17 cellular contexts compared by ENCODE assay signal in genomic region chr14:39680777-39681176, GRCh38.
DNase-seq lines count a peak whose midpoint lies in the region; ATAC-seq, FAIRE-seq and TF ChIP-seq lines count a peak whose summit lies in the region.
"Had no signal": no experiment of that assay in that cellular context is flagged by ENCODE, and none has a peak within 500 bp of the region (broad histone marks: within the 10 kb centered on the region; RNA-seq: fewer than 3 reads in every experiment).

No MANE protein-coding gene starts in this region.

- H3K27me3 ChIP-seq in GM12878 (replicated peaks in 1 of 2; ENCODE audit: control insufficient read depth in 2 of 2, insufficient read depth in 2 of 2, low read length in 1 of 2) (no peaks in the 10 kb centered on the region), SK-N-SH (ENCODE audit: insufficient read depth) (no peaks in the 10 kb centered on the region), spleen (replicated peaks in 1 of 7) (no peaks in the 10 kb centered on the region)

- ATAC-seq in GM19043 (IDR thresholded peaks at IDR 0.05; ENCODE audit: low read depth, unreplicated experiment) (peak; percentile 79), GM21723 (IDR thresholded peaks at IDR 0.05; ENCODE audit: unreplicated experiment) (peak; percentile 90), HG03135 (IDR thresholded peaks at IDR 0.05; ENCODE audit: unreplicated experiment) (peak; percentile 93), GM12878 (peak; percentile 88)
- ATAC-seq: activated CD8-positive, alpha-beta T cell treated with anti-CD3 and anti-CD28 coated beads for 36 hours; T-cell had no signal

- H3K4me3 ChIP-seq in GM12878 (no peak overlapping the region), SK-N-SH (ENCODE audit: low read depth in 2 of 2, low read length in 1 of 2) (no peak overlapping the region), spleen (no peak overlapping the region)

- RAD21 ChIA-PET in GM12878 (lab: Charles Lee; ENCODE audit: unreplicated experiment): interaction anchor here (2.8 kb wide), 1 partner anchor 14 kb away, joined by 9 read pairs; no protein-coding TSS in a partner anchor

- H3K9me3 ChIP-seq in GM12878 (replicated peaks; ENCODE audit: control insufficient read depth, insufficient read depth, low read length): no peaks in the 10 kb centered on the region
- no peaks in the 10 kb centered on the region for H3K9me3 ChIP-seq in SK-N-SH
- no peaks in the 10 kb centered on the region for H3K9me3 ChIP-seq in spleen
- H3K9me3 ChIP-seq: Caco-2 had no signal

- no peaks in the 10 kb centered on the region for H3F3A ChIP-seq in SK-N-SH (replicated peaks; ENCODE audit: insufficient read depth)

- no peak for FAIRE-seq in GM12878 (lab: Jason Lieb, UNC)
- FAIRE-seq: colon had no signal

- CTCF ChIA-PET in GM12878 (lab: Yijun Ruan, JAX): interaction anchor here (0.6 to 1.8 kb wide), 3 partner anchors 12 to 705 kb away, joined by 3 to 6 read pairs (median 4); no protein-coding TSS in a partner anchor
- CTCF ChIA-PET in SK-N-SH (lab: Yijun Ruan, JAX): no interaction called here

- H3K27ac ChIP-seq in GM12878 (ENCODE audit: control insufficient read depth, insufficient read depth): no peak overlapping the region
- no peak overlapping the region for H3K27ac ChIP-seq in SK-N-SH (ENCODE audit: low read depth in 2 of 2, low read length in 1 of 2)
- no peak overlapping the region for H3K27ac ChIP-seq in spleen

- TF ChIP-seq RAD21 in GM12878 (IDR thresholded peaks at IDR 0.05; ENCODE audit: insufficient read depth, low read depth, low read length) (no peak), SK-N-SH (IDR thresholded peaks at IDR 0.05; ENCODE audit: low read length) (no peak)

- no peaks in the 10 kb centered on the region for H3K9me2 ChIP-seq in SK-N-SH

- TF ChIP-seq EP300 in GM12878 (IDR thresholded peaks at IDR 0.05; ENCODE audit: borderline replicate concordance in 1 of 2, control insufficient read depth in 1 of 2, low read depth in 2 of 2, low read length in 2 of 2) (no peak), SK-N-SH (IDR thresholded peaks at IDR 0.05; ENCODE audit: borderline replicate concordance in 1 of 2, low read depth in 1 of 2, low read length in 1 of 2) (no peak)

- TF ChIP-seq CTCF in GM12878 (IDR thresholded peaks at IDR 0.05 in 2 of 3, conservative IDR thresholded peaks at IDR 0.05 in 1 of 3; ENCODE audit: control insufficient read depth in 2 of 3, extremely low read depth in 1 of 3, insufficient read depth in 1 of 3, low read depth in 3 of 3, low read length in 3 of 3) (no peak), SK-N-SH (IDR thresholded peaks at IDR 0.05) (no peak), spleen (IDR thresholded peaks at IDR 0.05 in 8 of 11, conservative IDR thresholded peaks at IDR 0.05 in 3 of 11) (no peak)

- no peak for TF ChIP-seq POLR2A in GM12878 (IDR thresholded peaks at IDR 0.05; ENCODE audit: low read depth, low read length)
- no peak for TF ChIP-seq POLR2A in spleen (IDR thresholded peaks at IDR 0.05)

- H3K9ac ChIP-seq in GM12878 (ENCODE audit: control insufficient read depth, insufficient read depth, low read length): no peak overlapping the region
- H3K9ac ChIP-seq in SK-N-SH: no peak overlapping the region

- DNase-seq in GM12878 (ENCODE audit: low read depth, low spot score): peak; percentile 7
- no peak for DNase-seq in activated effector memory CD4-positive, alpha-beta T cell treated with anti-CD3 and anti-CD28 coated beads, Interleukin-2, amount 50 U/mL, for 16 hours
- no peak for DNase-seq in SK-N-SH
- no peak for DNase-seq in NCI-H446 treated with DMSO at 0.1 percent for 48 hours (lab: John Stamatoyannopoulos, UW)
- no peak for DNase-seq in spleen
- DNase-seq: activated CD8-positive, alpha-beta T cell treated with anti-CD3 and anti-CD28 coated beads for 36 hours; activated naive CD8-positive, alpha-beta T cell treated with anti-CD3 and anti-CD28 coated beads, Interleukin-2, amount 10 ng/mL, durations not matched to agents 7 days and 5 days; Caco-2; NCI-H1092 treated with DMSO at 0.1 percent for 48 hours; NCI-H524 treated with DMSO at 0.1 percent for 48 hours; stimulated activated CD4-positive, alpha-beta T cell treated with anti-CD3 and anti-CD28 coated beads, Interleukin-12 subunit alpha, Interleukin-12 subunit beta, amount 100 ng/mL, for 4 hours; stimulated activated CD8-positive, alpha-beta memory T cell treated with anti-CD3 and anti-CD28 coated beads, Interleukin-4, amount 100 ng/mL, for 48 hours; T-cell had no signal

- 0 out of 2 replicates have a peak, but pooled peaks cover 4% of the 10 kb centered on the region for H3K4me1 ChIP-seq in GM12878 (ENCODE audit: control insufficient read depth, insufficient read depth, low read length)
- no peaks in the 10 kb centered on the region for H3K4me1 ChIP-seq in SK-N-SH (ENCODE audit: control insufficient read depth in 1 of 2, insufficient read depth in 2 of 2, low read depth in 1 of 2, low read length in 1 of 2)
- no peaks in the 10 kb centered on the region for H3K4me1 ChIP-seq in spleen
- H3K4me1 ChIP-seq: Caco-2 had no signal

- no peak overlapping the region for H3K4me2 ChIP-seq in GM12878 (ENCODE audit: control insufficient read depth, insufficient read depth)
- H3K4me2 ChIP-seq in SK-N-SH: no peak overlapping the region

- H4K20me1 ChIP-seq in GM12878 (ENCODE audit: control insufficient read depth, insufficient read depth): no peaks in the 10 kb centered on the region
- no peaks in the 10 kb centered on the region for H4K20me1 ChIP-seq in SK-N-SH (ENCODE audit: insufficient read depth)

- in situ Hi-C loops in GM12878 (cut with MboI): no loop called here

- H3K36me3 ChIP-seq in GM12878 (ENCODE audit: control insufficient read depth in 2 of 2, insufficient read depth in 2 of 2, low read length in 1 of 2): no peaks in the 10 kb centered on the region
- no peaks in the 10 kb centered on the region for H3K36me3 ChIP-seq in SK-N-SH (replicated peaks in 1 of 2; ENCODE audit: control insufficient read depth in 1 of 2, insufficient read depth in 2 of 2, low read length in 1 of 2)
- no peaks in the 10 kb centered on the region for H3K36me3 ChIP-seq in spleen

- SMC1A ChIA-PET in GM12878 (lab: Charles Lee; ENCODE audit: uncharacterized antibody, unreplicated experiment): interaction anchor here (0.6 to 2.2 kb wide), 7 partner anchors 10 to 409 kb away, joined by 3 to 8 read pairs (median 5); no protein-coding TSS in a partner anchor

- H3K79me2 ChIP-seq in GM12878 (ENCODE audit: control insufficient read depth, insufficient read depth, low read length) (no peaks in the 10 kb centered on the region), SK-N-SH (ENCODE audit: insufficient read depth) (no peaks in the 10 kb centered on the region)

- POLR2A ChIA-PET in GM12878 (lab: Charles Lee): no interaction called here
- POLR2A ChIA-PET in SK-N-SH (lab: Yijun Ruan, JAX): no interaction called here

- no TSS peak for BruUV-seq in GM12878 (replicated peaks; lab: Mats Ljungman, UMichigan)

- H2AFZ ChIP-seq in GM12878 (ENCODE audit: control insufficient read depth, low read depth, low read length): no peak overlapping the region
- H2AFZ ChIP-seq in SK-N-SH (ENCODE audit: low read depth): no peak overlapping the region

- intact Hi-C loops in GM12878 (cut with micrococcal nuclease; ENCODE audit: unreplicated experiment) (no loop called here), spleen (cut with DNase I; ENCODE audit: low total_unique reads) (no loop called here)

TF ChIP-seq in SK-N-SH, 30 proteins besides CTCF, POLR2A, EP300 and RAD21:
- TF ChIP-seq JUND (IDR thresholded peaks at IDR 0.05): no peak
- TF ChIP-seq RXRA (IDR thresholded peaks at IDR 0.05; ENCODE audit: borderline replicate concordance, low read depth): no peak
- no peak for TF ChIP-seq YY1 (IDR thresholded peaks at IDR 0.05; ENCODE audit: low read depth)
- TF ChIP-seq ELF1 (IDR thresholded peaks at IDR 0.05): no peak
- TF ChIP-seq FOXJ3 (CRISPR knock-in tag; IDR thresholded peaks at IDR 0.05): no peak
- no peak for TF ChIP-seq MEF2A (IDR thresholded peaks at IDR 0.05; ENCODE audit: borderline replicate concordance, low read depth)
- no peak for TF ChIP-seq GATA2 (CRISPR knock-in tag; IDR thresholded peaks at IDR 0.05)
